In genomic region chr6:156410649-156411048, GRCh38 we compare ENCODE assay signal across 19 cellular contexts.
DNase-seq lines count a peak whose midpoint lies in the region; FAIRE-seq and TF ChIP-seq lines count a peak whose summit lies in the region.
"Had no signal": no experiment of that assay in that cellular context is flagged by ENCODE, and none has a peak within 500 bp of the region (broad histone marks: within the 10 kb centered on the region; RNA-seq: fewer than 3 reads in every experiment).

No MANE protein-coding gene starts in this region.

- intact Hi-C loops in MCF 10A (cut with micrococcal nuclease) = no loop called here
- intact Hi-C loops in mammary epithelial cell (cut with micrococcal nuclease) = no loop called here
- intact Hi-C loops in thyroid gland (cut with DNase I) = no loop called here

- FAIRE-seq in endometrium (lab: Jason Lieb, UNC) = peak; percentile 54

- in situ Hi-C loops in mammary epithelial cell (cut with MboI; ENCODE audit: low sequenced_read_pairs in 2 of 2) = no loop called here

- no peaks in the 10 kb centered on the region for H3K79me2 ChIP-seq in mammary epithelial cell (ENCODE audit: insufficient read depth, low read length)

- CTCF ChIA-PET in MCF 10A (lab: Yijun Ruan, JAX) = interaction anchor here (1.0 kb wide), 1 partner anchor 10 kb away, joined by 4 read pairs; no protein-coding TSS in a partner anchor
- CTCF ChIA-PET in mammary epithelial cell (lab: Charles Lee; ENCODE audit: low non-redundant PET) = no interaction called here

- H4K20me1 ChIP-seq in mammary epithelial cell (ENCODE audit: insufficient read depth, low read length) = no peaks in the 10 kb centered on the region

- H3K9me3 ChIP-seq in mammary epithelial cell (replicated peaks; ENCODE audit: insufficient read depth, low read length) (no peaks in the 10 kb centered on the region), thyroid gland (no peaks in the 10 kb centered on the region)
- H3K9me3 ChIP-seq: testis had no signal

- H3K4me2 ChIP-seq in mammary epithelial cell (ENCODE audit: insufficient read depth, low read depth, low read length) = no peak overlapping the region

- H3K36me3 Mint-ChIP-seq in MCF 10A (ENCODE audit: insufficient read depth, unreplicated experiment) = no peaks in the 10 kb centered on the region
- H3K36me3 Mint-ChIP-seq: activated CD4-positive, alpha-beta memory T cell treated with anti-CD3 and anti-CD28 coated beads for 36 hours had no signal

- H3K27me3 ChIP-seq in mammary epithelial cell (ENCODE audit: insufficient read depth, low read length) (no peaks in the 10 kb centered on the region), thyroid gland (no peaks in the 10 kb centered on the region)
- H3K27me3 ChIP-seq: heart left ventricle, testis had no signal

- DNase-seq in MCF 10A (ENCODE audit: unreplicated experiment) = no peak
- no peak for DNase-seq in mammary epithelial cell
- peak; percentile 10 for DNase-seq in NCI-H69 (lab: John Stamatoyannopoulos, UW)
- DNase-seq in thyroid gland = no peak
- no peak for DNase-seq in NCI-H2196 (lab: John Stamatoyannopoulos, UW; ENCODE audit: unreplicated experiment)
- DNase-seq in SHP77 treated with DMSO at 0.1 percent for 48 hours (lab: John Stamatoyannopoulos, UW) = no peak
- no peak for DNase-seq in NCI-H1092 treated with DMSO at 0.1 percent for 48 hours (lab: John Stamatoyannopoulos, UW)
- DNase-seq: activated CD4-positive, alpha-beta memory T cell treated with anti-CD3 and anti-CD28 coated beads for 36 hours; DMS79; effector memory CD8-positive, alpha-beta T cell; heart left ventricle; kidney glomerular epithelial cell; MV-4-11; NCI-H345; posterior cingulate gyrus; T-helper 2 cell; testis had no signal

- H3K36me3 ChIP-seq in mammary epithelial cell (ENCODE audit: insufficient read depth, low read length) = no peaks in the 10 kb centered on the region
- H3K36me3 ChIP-seq in thyroid gland = no peaks in the 10 kb centered on the region
- H3K36me3 ChIP-seq: heart left ventricle had no signal

- H3K4me3 Mint-ChIP-seq in MCF 10A (ENCODE audit: unreplicated experiment) = no peak overlapping the region
- H3K4me3 Mint-ChIP-seq: activated CD4-positive, alpha-beta memory T cell treated with anti-CD3 and anti-CD28 coated beads for 36 hours; effector memory CD8-positive, alpha-beta T cell had no signal

- H3K27ac ChIP-seq in mammary epithelial cell (ENCODE audit: insufficient read depth, low read depth, low read length) (no peak overlapping the region), thyroid gland (no peak overlapping the region)
- H3K27ac ChIP-seq: heart left ventricle, testis had no signal

- H3K4me1 Mint-ChIP-seq in MCF 10A (ENCODE audit: insufficient read depth, unreplicated experiment) = no peaks in the 10 kb centered on the region

- TF ChIP-seq CTCF in MCF 10A (IDR thresholded peaks at IDR 0.05; ENCODE audit: unreplicated experiment) = peak; percentile 35
- TF ChIP-seq CTCF in mammary epithelial cell (conservative IDR thresholded peaks at IDR 0.05 in 1 of 2, IDR thresholded peaks at IDR 0.05 in 1 of 2; ENCODE audit: extremely low read depth in 1 of 2, insufficient read depth in 1 of 2, low read depth in 1 of 2, low read length in 2 of 2) = peak in 1 of 2 donors; percentile 18
- TF ChIP-seq CTCF in thyroid gland (IDR thresholded peaks at IDR 0.05) = peak in 4 of 6 experiments; percentile 14 to 31 (median 18)

- POLR2A ChIA-PET in MCF 10A (lab: Yijun Ruan, JAX) = no interaction called here

- H3K9me3 Mint-ChIP-seq in MCF 10A (ENCODE audit: unreplicated experiment) = no peaks in the 10 kb centered on the region
- H3K9me3 Mint-ChIP-seq: activated CD4-positive, alpha-beta memory T cell treated with anti-CD3 and anti-CD28 coated beads for 36 hours; activated T-helper 2 cell treated with anti-CD3 and anti-CD28 coated beads, Interferon-gamma antibody, Interleukin-2, Interleukin-4, amounts not matched to agents 10 μg/mL and 5 μg/mL and 100 μg/mL, durations not matched to agents 14 hours and 24 hours and 36 hours; effector memory CD8-positive, alpha-beta T cell had no signal

- H3K4me1 ChIP-seq in mammary epithelial cell (ENCODE audit: insufficient read depth, low read length) (no peaks in the 10 kb centered on the region), thyroid gland (no peaks in the 10 kb centered on the region)
- H3K4me1 ChIP-seq: heart left ventricle, testis had no signal

- BruUV-seq in MCF 10A (replicated peaks; lab: Mats Ljungman, UMichigan) (no TSS peak), mammary epithelial cell (replicated peaks; lab: Mats Ljungman, UMichigan) (no TSS peak)

- H3K4me3 ChIP-seq in mammary epithelial cell (replicated peaks in 1 of 3; ENCODE audit: insufficient read depth in 1 of 3, low read depth in 2 of 3, low read length in 3 of 3) (no peak overlapping the region), thyroid gland (replicated peaks in 1 of 3) (no peak overlapping the region)
- H3K4me3 ChIP-seq: heart left ventricle, testis had no signal

- no peak overlapping the region for H3K9ac ChIP-seq in mammary epithelial cell (ENCODE audit: insufficient read depth, low read length)

- H3K27ac Mint-ChIP-seq in MCF 10A (ENCODE audit: low read depth, unreplicated experiment) = no peak overlapping the region
- H3K27ac Mint-ChIP-seq: activated CD4-positive, alpha-beta memory T cell treated with anti-CD3 and anti-CD28 coated beads for 36 hours; activated T-helper 2 cell treated with anti-CD3 and anti-CD28 coated beads, Interferon-gamma antibody, Interleukin-2, Interleukin-4, amounts not matched to agents 10 μg/mL and 5 μg/mL and 100 μg/mL, durations not matched to agents 14 hours and 24 hours and 36 hours; effector memory CD8-positive, alpha-beta T cell had no signal

- dilution Hi-C loops in mammary epithelial cell (cut with HindIII; ENCODE audit: low sequenced_read_pairs) = no loop called here

- no peaks in the 10 kb centered on the region for H3K27me3 Mint-ChIP-seq in MCF 10A (ENCODE audit: insufficient read depth, unreplicated experiment)
- H3K27me3 Mint-ChIP-seq: activated CD4-positive, alpha-beta memory T cell treated with anti-CD3 and anti-CD28 coated beads for 36 hours had no signal

- H2AFZ ChIP-seq in mammary epithelial cell (ENCODE audit: low read depth, low read length) = no peak overlapping the region

- no peak for TF ChIP-seq POLR2A in thyroid gland (IDR thresholded peaks at IDR 0.05)
